In the genomic region with DNA sequence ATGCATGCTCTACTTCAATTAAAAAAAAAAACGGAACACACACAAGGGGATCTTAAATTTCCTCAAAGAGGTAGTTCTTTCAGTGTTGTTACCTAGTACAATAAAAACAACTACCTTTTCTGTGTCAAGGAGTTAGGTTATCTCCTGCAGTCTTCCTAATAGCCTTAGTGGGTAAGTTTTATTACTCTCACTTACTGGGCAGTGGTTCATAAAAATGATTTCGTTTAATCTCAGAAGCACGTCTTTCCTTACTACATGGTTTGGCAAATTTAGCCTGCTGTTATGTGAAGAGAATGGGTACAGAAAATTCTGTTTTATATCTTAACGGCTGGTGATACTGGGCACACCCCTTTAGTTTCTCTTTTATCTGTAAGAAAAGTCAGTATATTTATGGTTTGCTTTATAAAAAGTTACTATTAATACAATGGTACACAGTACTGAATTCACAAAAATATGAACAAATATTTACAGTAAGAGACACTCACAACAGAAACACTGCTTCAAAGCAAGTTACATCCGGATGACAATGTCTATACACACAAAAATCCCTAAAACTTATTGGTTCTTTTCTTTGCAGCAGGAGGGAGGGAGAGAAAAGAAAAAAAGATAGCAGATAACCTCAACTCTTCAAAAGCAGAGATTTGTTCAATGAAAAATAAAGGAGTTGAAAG, we compare ENCODE assay signal across 20 cellular contexts.
"Had no signal": no experiment of that assay in that cellular context is flagged by ENCODE, and none has a peak within 500 bp of the region (broad histone marks: within the 10 kb centered on the region; RNA-seq: fewer than 3 reads in every experiment).

No MANE protein-coding gene starts in this region.

- H3K4me3 Mint-ChIP-seq: activated naive CD8-positive, alpha-beta T cell treated with anti-CD3 and anti-CD28 coated beads, Interleukin-2, amount 50 U/mL, for 24 hours; natural killer cell; stimulated activated naive CD8-positive, alpha-beta T cell treated with anti-CD3 and anti-CD28 coated beads, Interleukin-15, amount 100 ng/mL, for 72 hours; T-cell; T-helper 2 cell treated with Interferon-gamma antibody and Interleukin-4, amounts not matched to agents 5 μg/mL and 100 μg/mL, for 36 hours had no signal

- H3K27me3 Mint-ChIP-seq: activated naive CD8-positive, alpha-beta T cell treated with anti-CD3 and anti-CD28 coated beads, Interleukin-2, amount 50 U/mL, for 24 hours; stimulated activated naive CD8-positive, alpha-beta T cell treated with anti-CD3 and anti-CD28 coated beads, Interleukin-15, amount 100 ng/mL, for 72 hours; T-cell had no signal

- H3K4me1 ChIP-seq: right atrium auricular region had no signal

- ATAC-seq: activated naive CD8-positive, alpha-beta T cell treated with anti-CD3 and anti-CD28 coated beads, Interleukin-2, amount 50 U/mL, for 24 hours; gastroesophageal sphincter; natural killer cell; stimulated activated naive CD8-positive, alpha-beta T cell treated with anti-CD3 and anti-CD28 coated beads, Interleukin-15, amount 100 ng/mL, for 72 hours; T-cell had no signal

- H3K27ac ChIP-seq: epithelial cell of prostate, gastroesophageal sphincter, right atrium auricular region, spleen, uterus, WERI-Rb-1 had no signal

- H3K9me3 ChIP-seq: gastroesophageal sphincter, right atrium auricular region, spleen, uterus had no signal

- H3K27me3 ChIP-seq: gastroesophageal sphincter, right atrium auricular region, spleen, uterus had no signal

- H3K36me3 ChIP-seq: uterus had no signal

- H3K4me1 Mint-ChIP-seq: activated naive CD8-positive, alpha-beta T cell treated with anti-CD3 and anti-CD28 coated beads, Interleukin-2, amount 50 U/mL, for 24 hours had no signal

- DNase-seq: activated CD4-positive, alpha-beta T cell treated with anti-CD3 and anti-CD28 coated beads, Interleukin-2, amount 50 U/mL, for 1 hour; activated CD4-positive, CD25-positive, alpha-beta regulatory T cell treated with anti-CD3 and anti-CD28 coated beads, Interleukin-2, amount 50 U/mL, for 72 hours; activated naive CD4-positive, alpha-beta T cell; activated naive CD8-positive, alpha-beta T cell treated with anti-CD3 and anti-CD28 coated beads, Interleukin-2, amount 50 U/mL, for 24 hours; cerebellar nuclear complex; head of caudate nucleus; hypothalamus; natural killer cell; spleen; stimulated activated CD4-positive, alpha-beta T cell treated with anti-CD3 and anti-CD28 coated beads, Interleukin-4, amount 100 ng/mL, for 1 hour; stimulated activated naive CD8-positive, alpha-beta T cell treated with anti-CD3 and anti-CD28 coated beads, Interleukin-15, amount 100 ng/mL, for 72 hours; T-cell; trophoblast cell; uterus; WERI-Rb-1 had no signal

- H3K9me3 Mint-ChIP-seq: activated naive CD8-positive, alpha-beta T cell treated with anti-CD3 and anti-CD28 coated beads, Interleukin-2, amount 50 U/mL, for 24 hours; activated T-helper 2 cell treated with anti-CD3 and anti-CD28 coated beads, Interferon-gamma antibody, Interleukin-2, Interleukin-4, amounts not matched to agents 10 μg/mL and 5 μg/mL and 100 μg/mL, durations not matched to agents 14 hours and 24 hours and 36 hours; natural killer cell; stimulated activated naive CD8-positive, alpha-beta T cell treated with anti-CD3 and anti-CD28 coated beads, Interleukin-15, amount 100 ng/mL, for 72 hours; T-cell; T-helper 2 cell treated with Interferon-gamma antibody and Interleukin-4, amounts not matched to agents 5 μg/mL and 100 μg/mL, for 36 hours had no signal

- H3K4me3 ChIP-seq: gastroesophageal sphincter, right atrium auricular region, spleen, uterus had no signal

- H3K27ac Mint-ChIP-seq: activated naive CD8-positive, alpha-beta T cell treated with anti-CD3 and anti-CD28 coated beads, Interleukin-2, amount 50 U/mL, for 24 hours; activated T-helper 2 cell treated with anti-CD3 and anti-CD28 coated beads, Interferon-gamma antibody, Interleukin-2, Interleukin-4, amounts not matched to agents 10 μg/mL and 5 μg/mL and 100 μg/mL, durations not matched to agents 14 hours and 24 hours and 36 hours; T-helper 2 cell treated with Interferon-gamma antibody and Interleukin-4, amounts not matched to agents 5 μg/mL and 100 μg/mL, for 36 hours had no signal
